29 cellular contexts compared by ENCODE assay signal in the genomic region with DNA sequence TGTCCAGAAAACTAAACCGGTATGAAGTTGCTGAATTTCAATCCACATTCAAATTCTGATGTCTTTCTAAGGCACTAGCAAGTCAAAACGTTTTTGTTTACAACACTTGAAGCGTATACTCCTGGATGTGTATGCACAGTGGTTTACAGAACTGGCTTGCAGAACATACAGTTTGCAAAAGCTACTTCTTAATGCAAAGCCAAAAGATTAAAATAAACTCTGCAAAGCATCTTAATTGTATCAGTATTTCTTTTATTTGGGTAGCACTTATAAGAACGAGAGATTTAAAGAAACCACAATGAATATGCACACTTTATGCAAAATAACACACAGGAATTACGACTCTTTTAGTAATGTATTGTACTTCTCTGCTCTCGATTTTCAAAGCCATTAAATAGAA.
"Had no signal": no experiment of that assay in that cellular context is flagged by ENCODE, and none has a peak within 500 bp of the region (broad histone marks: within the 10 kb centered on the region; RNA-seq: fewer than 3 reads in every experiment).

No MANE protein-coding gene starts in this region.

- H3K27ac ChIP-seq: coronary artery, dorsolateral prefrontal cortex, epithelial cell of prostate, esophagus muscularis mucosa, esophagus squamous epithelium, foreskin keratinocyte, gastrocnemius medialis, gastroesophageal sphincter, heart left ventricle, heart right ventricle, hepatocyte had no signal

- H3K27ac Mint-ChIP-seq: dendritic cell treated with granulocyte-macrophage colony-stimulating factor and Interleukin-4, amounts not matched to agents 40 ng/mL and 50 ng/mL, for 4 days; effector memory CD8-positive, alpha-beta T cell; endodermal cell had no signal

- H3K4me3 Mint-ChIP-seq: dendritic cell treated with granulocyte-macrophage colony-stimulating factor and Interleukin-4, amounts not matched to agents 40 ng/mL and 50 ng/mL, for 4 days; effector memory CD8-positive, alpha-beta T cell; endodermal cell had no signal

- H3K9me3 Mint-ChIP-seq: dendritic cell treated with granulocyte-macrophage colony-stimulating factor and Interleukin-4, amounts not matched to agents 40 ng/mL and 50 ng/mL, for 4 days; effector memory CD8-positive, alpha-beta T cell; endodermal cell had no signal

- H3K27me3 ChIP-seq: dorsolateral prefrontal cortex, esophagus muscularis mucosa, esophagus squamous epithelium, gastrocnemius medialis, gastroesophageal sphincter, heart left ventricle, heart right ventricle had no signal

- H3K27me3 Mint-ChIP-seq: dendritic cell treated with granulocyte-macrophage colony-stimulating factor and Interleukin-4, amounts not matched to agents 40 ng/mL and 50 ng/mL, for 4 days; effector memory CD8-positive, alpha-beta T cell had no signal

- H3K4me1 ChIP-seq: esophagus muscularis mucosa, esophagus squamous epithelium, foreskin keratinocyte, gastrocnemius medialis, gastroesophageal sphincter, heart left ventricle, heart right ventricle had no signal

- FAIRE-seq: endometrium, endothelial cell of umbilical vein, frontal cortex had no signal

- H3K4me2 ChIP-seq: hepatocyte had no signal

- H3K9me3 ChIP-seq: esophagus muscularis mucosa, esophagus squamous epithelium, gastrocnemius medialis, gastroesophageal sphincter, heart left ventricle, heart right ventricle had no signal

- H3K79me2 ChIP-seq: hepatocyte had no signal

- H3K4me3 ChIP-seq: coronary artery, dorsolateral prefrontal cortex, esophagus muscularis mucosa, esophagus squamous epithelium, gastrocnemius medialis, gastroesophageal sphincter, heart left ventricle, heart right ventricle, hepatocyte had no signal

- DNase-seq: cortex of kidney; dermis blood vessel endothelial cell; dorsolateral prefrontal cortex; effector CD4-positive, alpha-beta T cell; effector CD8-positive, alpha-beta T cell; effector memory CD4-positive, alpha-beta T cell; effector memory CD8-positive, alpha-beta T cell; endodermal cell; erythroblast; esophagus squamous epithelium; foreskin fibroblast; foreskin keratinocyte; foreskin melanocyte; gastrocnemius medialis; glutamatergic neuron; head of caudate nucleus; heart left ventricle; heart right ventricle; hippocampal formation had no signal

- H3K36me3 ChIP-seq: esophagus muscularis mucosa, esophagus squamous epithelium, gastrocnemius medialis, gastroesophageal sphincter, heart left ventricle, heart right ventricle had no signal

- H2AFZ ChIP-seq: hepatocyte had no signal

- ATAC-seq: effector memory CD8-positive, alpha-beta T cell; esophagus mucosa; foreskin keratinocyte; gastrocnemius medialis; gastroesophageal sphincter; heart left ventricle; heart right ventricle had no signal
